ENCODE assay signal across 9 cellular contexts in the genomic region with DNA sequence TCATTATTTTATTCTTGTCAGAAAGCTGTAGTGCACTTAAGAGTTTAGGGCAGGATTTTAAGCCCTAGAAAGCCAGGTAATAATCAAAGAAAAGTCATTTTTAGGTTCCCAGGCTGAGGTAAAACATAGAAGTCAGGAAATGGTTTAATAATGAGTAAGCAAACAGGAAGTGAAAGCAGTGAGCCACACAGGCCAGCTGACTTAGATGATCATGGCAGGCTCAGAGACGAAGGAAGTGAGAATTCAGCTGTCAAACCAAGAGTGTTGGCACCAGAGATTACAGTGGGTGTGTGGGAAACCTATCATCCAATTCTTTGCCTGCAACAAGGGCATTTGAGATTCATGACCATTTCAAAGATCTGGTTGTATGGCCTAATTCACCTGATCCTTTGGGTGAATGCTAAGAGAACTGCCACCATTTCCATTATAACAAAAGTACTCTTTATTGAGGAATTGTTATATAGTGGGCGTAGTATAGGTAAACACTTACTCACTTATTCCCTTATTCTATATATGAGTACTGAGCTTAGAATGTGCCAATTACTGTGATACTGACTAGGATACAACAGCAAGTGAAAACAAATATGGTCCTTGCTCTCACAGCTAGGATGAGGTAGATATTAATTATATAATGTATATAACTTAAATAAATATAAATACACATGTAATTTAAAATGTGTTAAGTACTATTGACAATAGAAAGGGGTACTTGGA.
DNase-seq lines count a peak whose midpoint lies in the region; ATAC-seq and TF ChIP-seq lines count a peak whose summit lies in the region.
"Had no signal": no experiment of that assay in that cellular context is flagged by ENCODE, and none has a peak within 500 bp of the region (broad histone marks: within the 10 kb centered on the region; RNA-seq: fewer than 3 reads in every experiment).

No MANE protein-coding gene starts in this region.

- TF ChIP-seq CTCF in PC-9 (conservative IDR thresholded peaks at IDR 0.05), result no peak
- no peak for TF ChIP-seq CTCF in lower lobe of right lung (IDR thresholded peaks at IDR 0.05)

- H3K27me3 ChIP-seq in ACC112 (ENCODE audit: insufficient read depth, low read length) (no peaks in the 10 kb centered on the region), PC-9 (ENCODE audit: insufficient read depth, low read depth) (no peaks in the 10 kb centered on the region), lower lobe of right lung (ENCODE audit: low read depth) (no peaks in the 10 kb centered on the region)
- H3K27me3 ChIP-seq: thyroid gland had no signal

- CTCF ChIA-PET in PC-9 (lab: Charles Lee), result no interaction called here
- CTCF ChIA-PET in activated naive CD4-positive, alpha-beta T cell treated with anti-CD3 and anti-CD28 coated beads for 36 hours (lab: Charles Lee), result no interaction called here

- POLR2A ChIA-PET in PC-9 (lab: Charles Lee; ENCODE audit: unreplicated experiment), result no interaction called here

- no peaks in the 10 kb centered on the region for H3K36me3 Mint-ChIP-seq in activated naive CD4-positive, alpha-beta T cell treated with anti-CD3 and anti-CD28 coated beads for 36 hours (ENCODE audit: low read depth)

- no peaks in the 10 kb centered on the region for H3K9me3 ChIP-seq in PC-9 (ENCODE audit: insufficient read depth, low read depth)
- no peaks in the 10 kb centered on the region for H3K9me3 ChIP-seq in lower lobe of right lung
- H3K9me3 ChIP-seq: thyroid gland had no signal

- H3K4me1 ChIP-seq in ACC112 (ENCODE audit: control insufficient read depth, insufficient read depth, low read length, unreplicated experiment) (peaks cover 9% of the 10 kb centered on the region), PC-9 (replicated peaks; ENCODE audit: insufficient read depth) (no peaks in the 10 kb centered on the region), lower lobe of right lung (peaks cover 12% of the 10 kb centered on the region)
- H3K4me1 ChIP-seq: thyroid gland had no signal

- H3K4me3 Mint-ChIP-seq in activated naive CD4-positive, alpha-beta T cell treated with anti-CD3 and anti-CD28 coated beads for 36 hours, result no peak overlapping the region
- no peak overlapping the region for H3K4me3 Mint-ChIP-seq in stimulated activated naive CD8-positive, alpha-beta T cell treated with anti-CD3 and anti-CD28 coated beads, Interleukin-15, amount 100 ng/mL, for 72 hours

- intact Hi-C loops in PC-9 (cut with micrococcal nuclease; ENCODE audit: unreplicated experiment) (no loop called here), lower lobe of right lung (cut with DNase I) (no loop called here)
- intact Hi-C loops in activated naive CD4-positive, alpha-beta T cell treated with anti-CD3 and anti-CD28 coated beads for 36 hours (cut with micrococcal nuclease), result loop anchor here (1.0 to 10.0 kb wide), 7 partner anchors 93 to 1170 kb away; a partner anchor contains a TSS

- H3K4me3 ChIP-seq in ACC112 (ENCODE audit: low read depth, low read length), result no peak overlapping the region
- H3K4me3 ChIP-seq in PC-9, result no peak overlapping the region
- H3K4me3 ChIP-seq in lower lobe of right lung, result no peak overlapping the region
- H3K4me3 ChIP-seq: thyroid gland had no signal

- H2AFZ ChIP-seq in ACC112 (ENCODE audit: low read length, unreplicated experiment), result peak overlapping the region; percentile 64
- H2AFZ ChIP-seq in PC-9, result no peak overlapping the region; the same call in 1 of the 2 replicates

- no peak overlapping the region for H3K27ac Mint-ChIP-seq in activated naive CD4-positive, alpha-beta T cell treated with anti-CD3 and anti-CD28 coated beads for 36 hours
- peak overlapping the region in 1 of 2 donors; percentile 11 for H3K27ac Mint-ChIP-seq in stimulated activated naive CD8-positive, alpha-beta T cell treated with anti-CD3 and anti-CD28 coated beads, Interleukin-15, amount 100 ng/mL, for 72 hours

- H3K9me3 Mint-ChIP-seq in activated naive CD4-positive, alpha-beta T cell treated with anti-CD3 and anti-CD28 coated beads for 36 hours, result peaks cover 4% of the 10 kb centered on the region
- H3K9me3 Mint-ChIP-seq in stimulated activated naive CD8-positive, alpha-beta T cell treated with anti-CD3 and anti-CD28 coated beads, Interleukin-15, amount 100 ng/mL, for 72 hours, result peaks cover 0 to 10% of the 10 kb centered on the region in 2 donors

- H3K27me3 Mint-ChIP-seq in activated naive CD4-positive, alpha-beta T cell treated with anti-CD3 and anti-CD28 coated beads for 36 hours (ENCODE audit: low read depth), result peaks cover 2% of the 10 kb centered on the region
- H3K27me3 Mint-ChIP-seq in stimulated activated naive CD8-positive, alpha-beta T cell treated with anti-CD3 and anti-CD28 coated beads, Interleukin-15, amount 100 ng/mL, for 72 hours, result no peaks in the 10 kb centered on the region

- H3F3A ChIP-seq in PC-9 (ENCODE audit: insufficient read depth, low read depth), result no peaks in the 10 kb centered on the region

- peak overlapping the region; percentile 68; the same call in 1 of the 2 replicates for H3K27ac ChIP-seq in ACC112 (ENCODE audit: low read depth, low read length)
- no peak overlapping the region for H3K27ac ChIP-seq in PC-9
- H3K27ac ChIP-seq in lower lobe of right lung, result no peak overlapping the region
- H3K27ac ChIP-seq: thyroid gland had no signal

- no peaks in the 10 kb centered on the region for H3K79me2 ChIP-seq in ACC112 (ENCODE audit: control insufficient read depth, insufficient read depth, low read length, unreplicated experiment)
- no peaks in the 10 kb centered on the region for H3K79me2 ChIP-seq in PC-9 (ENCODE audit: low read depth)

- H3K4me2 ChIP-seq in PC-9, result peak overlapping the region; percentile 19; the same call in 1 of the 2 replicates

- ATAC-seq in GM18907 (IDR thresholded peaks at IDR 0.05; ENCODE audit: unreplicated experiment) (peak; percentile 100), HG03060 (IDR thresholded peaks at IDR 0.05; ENCODE audit: low read depth, unreplicated experiment) (peak; percentile 100), lower lobe of right lung (peak; percentile 77 to 80)
- peak; percentile 100 for ATAC-seq in stimulated activated naive CD8-positive, alpha-beta T cell treated with anti-CD3 and anti-CD28 coated beads, Interleukin-15, amount 100 ng/mL, for 72 hours

- H3K9me2 ChIP-seq in PC-9 (ENCODE audit: insufficient read depth), result no peaks in the 10 kb centered on the region; the same call in 1 of the 2 replicates

- no peaks in the 10 kb centered on the region for H3K36me3 ChIP-seq in ACC112 (ENCODE audit: insufficient read depth, low read length)
- no peaks in the 10 kb centered on the region for H3K36me3 ChIP-seq in PC-9 (ENCODE audit: low read depth)
- H3K36me3 ChIP-seq in lower lobe of right lung, result no peaks in the 10 kb centered on the region
- H3K36me3 ChIP-seq: thyroid gland had no signal

- peaks cover 6% of the 10 kb centered on the region for H3K4me1 Mint-ChIP-seq in activated naive CD4-positive, alpha-beta T cell treated with anti-CD3 and anti-CD28 coated beads for 36 hours (ENCODE audit: low read depth)
- H3K4me1 Mint-ChIP-seq in stimulated activated naive CD8-positive, alpha-beta T cell treated with anti-CD3 and anti-CD28 coated beads, Interleukin-15, amount 100 ng/mL, for 72 hours, result peaks cover 9% of the 10 kb centered on the region

- no TSS peak for BruUV-seq in PC-9 (replicated peaks; lab: Mats Ljungman, UMichigan)

- H4K20me1 ChIP-seq in PC-9 (ENCODE audit: insufficient read depth), result no peaks in the 10 kb centered on the region

- DNase-seq in PC-9 (no peak), lower lobe of right lung (peak; percentile 40), HuH-7.5 (ENCODE audit: low spot score) (no peak)
- peak; percentile 73 for DNase-seq in activated naive CD4-positive, alpha-beta T cell treated with anti-CD3 and anti-CD28 coated beads for 36 hours
- peak; percentile 55 to 69 for DNase-seq in stimulated activated naive CD8-positive, alpha-beta T cell treated with anti-CD3 and anti-CD28 coated beads, Interleukin-15, amount 100 ng/mL, for 72 hours

Comparison
In these comparisons a context has a peak if more than half of its experiments do, and no peak if none do; other contexts are left out.
1. DNase-seq: peak in activated naive CD4-positive, alpha-beta T cell treated with anti-CD3 and anti-CD28 coated beads for 36 hours (single experiment), lower lobe of right lung (single experiment) and stimulated activated naive CD8-positive, alpha-beta T cell treated with anti-CD3 and anti-CD28 coated beads, Interleukin-15, amount 100 ng/mL, for 72 hours (2 of 2); none in PC-9 (0 of 2) and HuH-7.5 (single experiment).
2. Peak in every context shown above with its lines, with median percentiles within 50 percentile points of each other: ATAC-seq.